8 cellular contexts compared by ENCODE assay signal in the genomic region with DNA sequence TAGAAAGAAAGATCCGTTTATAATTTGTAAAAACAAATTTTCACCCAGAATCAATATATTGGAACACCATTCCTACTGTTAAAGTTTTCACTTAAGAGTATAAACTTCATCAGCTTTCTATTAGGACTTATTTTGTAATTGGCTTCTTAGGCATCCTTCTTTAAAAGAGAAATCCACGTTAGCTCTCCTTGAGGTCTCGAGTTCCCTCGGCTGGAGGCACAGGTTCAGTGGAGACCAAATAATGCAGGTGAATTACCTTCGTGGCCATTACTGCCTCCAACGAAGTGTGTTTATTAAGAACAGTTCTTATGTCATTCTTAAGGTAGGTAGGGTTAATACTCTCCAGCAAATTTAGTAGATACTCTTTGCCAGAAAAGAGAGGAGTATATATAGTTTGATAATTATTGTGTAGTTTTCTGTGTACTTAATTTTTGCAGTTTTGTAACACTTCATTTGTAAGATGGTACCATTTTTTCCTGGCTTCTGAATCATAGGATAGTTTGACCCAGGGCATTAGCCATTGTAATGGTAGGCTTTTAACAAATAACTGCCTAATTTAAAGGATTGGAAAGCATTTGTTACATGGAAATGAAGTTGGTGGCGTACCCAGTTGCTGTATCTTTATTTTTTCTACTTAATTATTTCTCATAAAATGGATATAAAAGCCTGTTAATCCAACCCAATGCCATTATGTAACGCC. TPM values are rescaled to one million over a fixed set of nuclear protein-coding genes. Genes with fewer than 3 reads are reported as not detected.
DNase-seq lines count a peak whose midpoint lies in the region; ATAC-seq and TF ChIP-seq lines count a peak whose summit lies in the region.

No MANE protein-coding gene starts in this region.

- H3K9me3 ChIP-seq in ascending aorta, result no peaks in the 10 kb centered on the region
- no peaks in the 10 kb centered on the region for H3K9me3 ChIP-seq in right lobe of liver
- no peaks in the 10 kb centered on the region for H3K9me3 ChIP-seq in transverse colon

- 31% methylated on average over 8 of the region's 8 CpGs for WGBS in right lobe of liver (ENCODE audit: insufficient coverage, low coverage, low lambda C conversion rate, missing lambda C conversion rate)
- 18 to 27% methylated on average over 3 to 8 of the region's 8 CpGs for WGBS in transverse colon (ENCODE audit: low coverage in 1 of 2), 2 donors

- H3K27me3 ChIP-seq in ascending aorta (no peaks in the 10 kb centered on the region), right lobe of liver (no peaks in the 10 kb centered on the region), transverse colon (no peaks in the 10 kb centered on the region)

- H3K36me3 ChIP-seq in ascending aorta (peaks cover 34 to 35% of the 10 kb centered on the region in 2 donors), right lobe of liver (peaks cover 5 to 38% (median 29%) of the 10 kb centered on the region in 4 donors), transverse colon (peaks cover 0 to 37% (median 24%) of the 10 kb centered on the region in 4 donors)

- intact Hi-C loops in activated naive CD4-positive, alpha-beta T cell treated with anti-CD3 and anti-CD28 coated beads for 36 hours (cut with micrococcal nuclease), result loop anchor here (1.0 to 5.0 kb wide), 12 partner anchors 54 to 848 kb away; partner anchors contain the start of gene PSMC1
- intact Hi-C loops in ascending aorta (cut with DNase I), result loop anchor here (1.0 to 10.0 kb wide), 9 partner anchors 67 to 748 kb away; partner anchors contain the start of genes EFCAB11, NRDE2 and TDP1
- intact Hi-C loops in right lobe of liver (cut with DNase I), result no loop called here
- intact Hi-C loops in transverse colon (cut with DNase I; ENCODE audit: low total_unique reads), result loop anchor here (2.0 to 10.0 kb wide), 2 partner anchors 298 to 356 kb away; no protein-coding TSS in a partner anchor

- H3K27ac Mint-ChIP-seq in activated naive CD4-positive, alpha-beta T cell treated with anti-CD3 and anti-CD28 coated beads for 36 hours, result peak overlapping the region; percentile 97

- no peak for TF ChIP-seq EP300 in transverse colon (IDR thresholded peaks at IDR 0.05; ENCODE audit: low read depth)

- TF ChIP-seq POLR2A in right lobe of liver (IDR thresholded peaks at IDR 0.05) (no peak), transverse colon (IDR thresholded peaks at IDR 0.05) (no peak)

- TF ChIP-seq CTCF in ascending aorta (IDR thresholded peaks at IDR 0.05) (no peak), right lobe of liver (IDR thresholded peaks at IDR 0.05) (no peak), transverse colon (IDR thresholded peaks at IDR 0.05) (no peak)

- CTCF ChIA-PET in activated naive CD4-positive, alpha-beta T cell treated with anti-CD3 and anti-CD28 coated beads for 36 hours (lab: Charles Lee), result interaction anchor here (0.7 to 2.4 kb wide), 15 partner anchors 10 to 360 kb away, joined by 3 to 17 read pairs (median 4); no protein-coding TSS in a partner anchor

- H3K27me3 Mint-ChIP-seq in activated naive CD4-positive, alpha-beta T cell treated with anti-CD3 and anti-CD28 coated beads for 36 hours (ENCODE audit: low read depth), result no peaks in the 10 kb centered on the region

- H3K4me3 ChIP-seq in ascending aorta (peak overlapping the region; percentile 94 to 98), right lobe of liver (peak overlapping the region; percentile 77 to 99 (median 87)), transverse colon (peak overlapping the region; percentile 59 to 97 (median 96))

- H3K4me3 Mint-ChIP-seq in activated naive CD4-positive, alpha-beta T cell treated with anti-CD3 and anti-CD28 coated beads for 36 hours, result peak overlapping the region; percentile 96

- in situ Hi-C loops in transverse colon (cut with MboI; ENCODE audit: low pct_ligation_motif_present in 1 of 4, low pct_unique_long_range_greater_than_20kb in 1 of 4, low sequenced_read_pairs in 3 of 4), result no loop called here

- H3K36me3 Mint-ChIP-seq in activated naive CD4-positive, alpha-beta T cell treated with anti-CD3 and anti-CD28 coated beads for 36 hours (ENCODE audit: low read depth), result peaks cover 44% of the 10 kb centered on the region

- H3K4me1 ChIP-seq in ascending aorta, result peaks cover 0 to 39% of the 10 kb centered on the region in 2 donors
- H3K4me1 ChIP-seq in right lobe of liver, result peaks cover 0 to 28% (median 7%) of the 10 kb centered on the region in 4 donors
- peaks cover 6 to 56% (median 39%) of the 10 kb centered on the region in 4 donors for H3K4me1 ChIP-seq in transverse colon

- ATAC-seq in right lobe of liver (no peak), HG02623 (IDR thresholded peaks at IDR 0.05; ENCODE audit: unreplicated experiment) (no peak)

- no peaks in the 10 kb centered on the region for H3K9me3 Mint-ChIP-seq in activated naive CD4-positive, alpha-beta T cell treated with anti-CD3 and anti-CD28 coated beads for 36 hours

- peaks cover 48% of the 10 kb centered on the region for H3K4me1 Mint-ChIP-seq in activated naive CD4-positive, alpha-beta T cell treated with anti-CD3 and anti-CD28 coated beads for 36 hours (ENCODE audit: low read depth)

- DNase-seq in activated naive CD4-positive, alpha-beta T cell treated with anti-CD3 and anti-CD28 coated beads for 36 hours, result no peak
- DNase-seq in activated naive CD4-positive, alpha-beta T cell treated with anti-CD3 and anti-CD28 coated beads, Interleukin-2, amount 50 U/mL, for 16 hours, result no peak
- DNase-seq in ascending aorta (ENCODE audit: low spot score in 2 of 2) (no peak), right lobe of liver (no peak), transverse colon (no peak), COLO668 (lab: John Stamatoyannopoulos, UW; ENCODE audit: unreplicated experiment) (no peak), GDM1 (lab: John Stamatoyannopoulos, UW) (no peak)

- peak overlapping the region; percentile 90 to 97 for H3K27ac ChIP-seq in ascending aorta
- peak overlapping the region; percentile 33 to 82 (median 80) for H3K27ac ChIP-seq in right lobe of liver
- peak overlapping the region; percentile 91 to 99 (median 96) for H3K27ac ChIP-seq in transverse colon

RNA-seq across cellular contexts. Expression of gene CALM1, which starts 2.2 kb away (rescaled TPM):
- 100 to 1,000 TPM; 404 to 409 TPM for total RNA-seq in activated naive CD4-positive, alpha-beta T cell treated with anti-CD3 and anti-CD28 coated beads for 36 hours
- total RNA-seq in ascending aorta, result 178 TPM
- 100 to 1,000 TPM; 143 to 207 (median 161) TPM for total RNA-seq in right lobe of liver
- total RNA-seq in transverse colon, result 1,000 to 10,000 TPM in 1 of 4 donors, 100 to 1,000 TPM in 3; 297 to 1,199 (median 723) TPM

Comparison
In these comparisons a context has a peak if more than half of its experiments do, and no peak if none do; other contexts are left out.
1. intact Hi-C loops: an anchor here in activated naive CD4-positive, alpha-beta T cell treated with anti-CD3 and anti-CD28 coated beads for 36 hours (1.0 to 5.0 kb wide), ascending aorta (1.0 to 10.0 kb wide) and transverse colon (2.0 to 10.0 kb wide); none called in right lobe of liver.